Comparison of ENCODE assay signal across 8 cellular contexts in genomic region chr7:44606341-44607140, GRCh38. TPM values are rescaled to one million over a fixed set of nuclear protein-coding genes. Genes with fewer than 3 reads are reported as not detected.
A peak's percentile ranks its signal among the peaks of the same experiment; 100 is the strongest.
DNase-seq lines count a peak whose midpoint lies in the region; ATAC-seq and TF ChIP-seq lines count a peak whose summit lies in the region.

OGDH (plus strand) TSS chr7:44606627; CDS start chr7:44624344, 17,717 bp downstream.

- peaks cover 9 to 51% of the 10 kb centered on the region in 2 donors for H3K4me1 ChIP-seq in left lung

- peak within 1 kb of the TSS; percentile 94 for H3K4me3 Mint-ChIP-seq in dendritic cell treated with granulocyte-macrophage colony-stimulating factor and Interleukin-4, amounts not matched to agents 40 ng/mL and 50 ng/mL, for 4 days

- peaks cover 12% of the 10 kb centered on the region for H3K27me3 Mint-ChIP-seq in dendritic cell treated with granulocyte-macrophage colony-stimulating factor and Interleukin-4, amounts not matched to agents 40 ng/mL and 50 ng/mL, for 4 days

- TF ChIP-seq CTCF in left lung (IDR thresholded peaks at IDR 0.05): no peak

- H3K27ac Mint-ChIP-seq in dendritic cell treated with granulocyte-macrophage colony-stimulating factor and Interleukin-4, amounts not matched to agents 40 ng/mL and 50 ng/mL, for 4 days: peak within 1 kb of the TSS; percentile 98

- peak; percentile 95 to 100 (median 99) for DNase-seq in C1 segment of cervical spinal cord (lab: John Stamatoyannopoulos, UW)
- peak; percentile 94 for DNase-seq in NCI-H748 treated with DMSO at 0.1 percent for 48 hours (lab: John Stamatoyannopoulos, UW)
- DNase-seq in activated CD4-positive, alpha-beta T cell treated with anti-CD3 and anti-CD28 coated beads, Interleukin-2, amount 50 U/mL, for 24 hours (ENCODE audit: low read depth in 1 of 2, low spot score in 1 of 2): peak; percentile 99
- DNase-seq in left lung: peak; percentile 99 to 100
- peak; percentile 98 for DNase-seq in stimulated activated CD4-positive, alpha-beta T cell treated with anti-CD3 and anti-CD28 coated beads, Interleukin-2, amount 100 ng/mL, for 48 hours

- no peaks in the 10 kb centered on the region for H3K9me3 ChIP-seq in left lung

- H3K27me3 ChIP-seq in left lung: no peaks in the 10 kb centered on the region

- peak within 1 kb of the TSS; percentile 68 to 87 for H3K4me3 ChIP-seq in left lung

- peaks cover 53% of the 10 kb centered on the region for H3K4me1 Mint-ChIP-seq in dendritic cell treated with granulocyte-macrophage colony-stimulating factor and Interleukin-4, amounts not matched to agents 40 ng/mL and 50 ng/mL, for 4 days (ENCODE audit: low read depth)

- ATAC-seq in GM19372 (IDR thresholded peaks at IDR 0.05; ENCODE audit: low read depth, unreplicated experiment) (peak; percentile 90), HG03558 (IDR thresholded peaks at IDR 0.05; ENCODE audit: extremely low read depth, unreplicated experiment) (peak; percentile 89), left lung (peak; percentile 98)

- H3K36me3 Mint-ChIP-seq in dendritic cell treated with granulocyte-macrophage colony-stimulating factor and Interleukin-4, amounts not matched to agents 40 ng/mL and 50 ng/mL, for 4 days (ENCODE audit: low read depth): peaks cover 40% of the 10 kb centered on the region

- no peaks in the 10 kb centered on the region for H3K36me3 ChIP-seq in left lung

- intact Hi-C loops in dendritic cell treated with granulocyte-macrophage colony-stimulating factor and Interleukin-4, amounts not matched to agents 40 ng/mL and 50 ng/mL, for 4 days (cut with micrococcal nuclease): loop anchor here (1.0 to 2.0 kb wide), 4 partner anchors 14 to 190 kb away; partner anchors contain the start of genes PPIA and ZMIZ2
- intact Hi-C loops in left lung (cut with DNase I): no loop called here

- H3K27ac ChIP-seq in left lung: peak within 1 kb of the TSS; percentile 97 to 98

- no peaks in the 10 kb centered on the region for H3K9me3 Mint-ChIP-seq in dendritic cell treated with granulocyte-macrophage colony-stimulating factor and Interleukin-4, amounts not matched to agents 40 ng/mL and 50 ng/mL, for 4 days

RNA-seq across cellular contexts. Expression of gene OGDH, which starts in this region (rescaled TPM):
- 100 to 1,000 TPM; 159 to 184 TPM for total RNA-seq in left lung

Comparison
In these comparisons a context has a peak if more than half of its experiments do, and no peak if none do; other contexts are left out.
1. Peak in every context shown above with its lines: DNase-seq, ATAC-seq, H3K4me3 ChIP-seq and H3K27ac ChIP-seq.